1 cellular context compared by ENCODE assay signal in the genomic region with DNA sequence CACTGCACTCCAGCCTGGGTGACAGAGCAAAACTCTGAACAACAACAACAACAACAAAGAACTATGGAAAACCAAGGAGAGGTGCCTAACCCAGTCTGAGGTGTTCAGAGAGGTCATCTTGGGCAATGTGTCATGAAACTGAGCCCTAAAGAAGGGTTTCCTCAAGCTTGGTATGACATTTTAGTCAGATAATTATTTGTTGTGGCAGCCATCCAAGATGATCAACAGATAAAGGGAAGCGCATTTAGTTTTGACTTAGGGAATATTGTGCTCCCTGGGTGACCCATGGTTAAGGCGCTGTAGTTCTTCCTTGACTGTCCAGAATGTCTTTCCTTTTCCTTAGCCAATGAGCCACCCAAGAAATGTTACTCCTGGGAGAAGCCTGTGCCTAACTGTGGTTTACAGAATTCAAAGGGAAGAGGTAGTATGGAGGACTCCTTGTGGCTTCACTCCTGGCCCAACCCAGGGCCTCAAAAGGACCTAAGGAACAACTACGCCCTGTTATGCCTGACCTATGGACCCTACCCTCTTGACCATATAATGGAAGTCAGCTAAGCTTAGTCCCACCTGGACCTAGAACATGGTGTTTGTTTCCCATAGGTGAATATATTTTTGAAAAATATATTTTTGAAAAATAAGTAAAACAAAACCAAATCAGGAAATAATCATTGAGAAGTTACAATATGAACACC.
TF ChIP-seq lines count a peak whose summit lies in the region.

No MANE protein-coding gene starts in this region.

TF ChIP-seq in SK-N-SH treated with all-trans-retinoic acid at 6 μM for 48 hours, 23 proteins besides CTCF, POLR2A, EP300 and RAD21 (continued from another document):
- TF ChIP-seq, protein P1, sequence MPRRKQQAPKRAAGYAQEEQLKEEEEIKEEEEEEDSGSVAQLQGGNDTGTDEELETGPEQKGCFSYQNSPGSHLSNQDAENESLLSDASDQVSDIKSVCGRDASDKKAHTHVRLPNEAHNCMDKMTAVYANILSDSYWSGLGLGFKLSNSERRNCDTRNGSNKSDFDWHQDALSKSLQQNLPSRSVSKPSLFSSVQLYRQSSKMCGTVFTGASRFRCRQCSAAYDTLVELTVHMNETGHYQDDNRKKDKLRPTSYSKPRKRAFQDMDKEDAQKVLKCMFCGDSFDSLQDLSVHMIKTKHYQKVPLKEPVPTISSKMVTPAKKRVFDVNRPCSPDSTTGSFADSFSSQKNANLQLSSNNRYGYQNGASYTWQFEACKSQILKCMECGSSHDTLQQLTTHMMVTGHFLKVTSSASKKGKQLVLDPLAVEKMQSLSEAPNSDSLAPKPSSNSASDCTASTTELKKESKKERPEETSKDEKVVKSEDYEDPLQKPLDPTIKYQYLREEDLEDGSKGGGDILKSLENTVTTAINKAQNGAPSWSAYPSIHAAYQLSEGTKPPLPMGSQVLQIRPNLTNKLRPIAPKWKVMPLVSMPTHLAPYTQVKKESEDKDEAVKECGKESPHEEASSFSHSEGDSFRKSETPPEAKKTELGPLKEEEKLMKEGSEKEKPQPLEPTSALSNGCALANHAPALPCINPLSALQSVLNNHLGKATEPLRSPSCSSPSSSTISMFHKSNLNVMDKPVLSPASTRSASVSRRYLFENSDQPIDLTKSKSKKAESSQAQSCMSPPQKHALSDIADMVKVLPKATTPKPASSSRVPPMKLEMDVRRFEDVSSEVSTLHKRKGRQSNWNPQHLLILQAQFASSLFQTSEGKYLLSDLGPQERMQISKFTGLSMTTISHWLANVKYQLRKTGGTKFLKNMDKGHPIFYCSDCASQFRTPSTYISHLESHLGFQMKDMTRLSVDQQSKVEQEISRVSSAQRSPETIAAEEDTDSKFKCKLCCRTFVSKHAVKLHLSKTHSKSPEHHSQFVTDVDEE (CRISPR knock-in tag; IDR thresholded peaks at IDR 0.05): no peak
- no peak for TF ChIP-seq ZNF8 (CRISPR knock-in tag; IDR thresholded peaks at IDR 0.05)
- no peak for TF ChIP-seq ZNF565 (CRISPR knock-in tag; conservative IDR thresholded peaks at IDR 0.05; ENCODE audit: low read depth)
- no peak for TF ChIP-seq TOX (CRISPR knock-in tag; IDR thresholded peaks at IDR 0.05; ENCODE audit: borderline replicate concordance)
- TF ChIP-seq ZNF70 (CRISPR knock-in tag; IDR thresholded peaks at IDR 0.05): no peak
- no peak for TF ChIP-seq ARNTL (CRISPR knock-in tag; IDR thresholded peaks at IDR 0.05; ENCODE audit: borderline replicate concordance, low read depth)
- TF ChIP-seq ESRRG (CRISPR knock-in tag; IDR thresholded peaks at IDR 0.05): no peak
- TF ChIP-seq, protein P2, sequence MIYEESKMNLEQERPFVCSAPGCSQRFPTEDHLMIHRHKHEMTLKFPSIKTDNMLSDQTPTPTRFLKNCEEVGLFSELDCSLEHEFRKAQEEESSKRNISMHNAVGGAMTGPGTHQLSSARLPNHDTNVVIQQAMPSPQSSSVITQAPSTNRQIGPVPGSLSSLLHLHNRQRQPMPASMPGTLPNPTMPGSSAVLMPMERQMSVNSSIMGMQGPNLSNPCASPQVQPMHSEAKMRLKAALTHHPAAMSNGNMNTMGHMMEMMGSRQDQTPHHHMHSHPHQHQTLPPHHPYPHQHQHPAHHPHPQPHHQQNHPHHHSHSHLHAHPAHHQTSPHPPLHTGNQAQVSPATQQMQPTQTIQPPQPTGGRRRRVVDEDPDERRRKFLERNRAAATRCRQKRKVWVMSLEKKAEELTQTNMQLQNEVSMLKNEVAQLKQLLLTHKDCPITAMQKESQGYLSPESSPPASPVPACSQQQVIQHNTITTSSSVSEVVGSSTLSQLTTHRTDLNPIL (CRISPR knock-in tag; IDR thresholded peaks at IDR 0.05; ENCODE audit: low read depth): no peak
- no peak for TF ChIP-seq SNAI2 (CRISPR knock-in tag; IDR thresholded peaks at IDR 0.05)
- TF ChIP-seq, protein P3, sequence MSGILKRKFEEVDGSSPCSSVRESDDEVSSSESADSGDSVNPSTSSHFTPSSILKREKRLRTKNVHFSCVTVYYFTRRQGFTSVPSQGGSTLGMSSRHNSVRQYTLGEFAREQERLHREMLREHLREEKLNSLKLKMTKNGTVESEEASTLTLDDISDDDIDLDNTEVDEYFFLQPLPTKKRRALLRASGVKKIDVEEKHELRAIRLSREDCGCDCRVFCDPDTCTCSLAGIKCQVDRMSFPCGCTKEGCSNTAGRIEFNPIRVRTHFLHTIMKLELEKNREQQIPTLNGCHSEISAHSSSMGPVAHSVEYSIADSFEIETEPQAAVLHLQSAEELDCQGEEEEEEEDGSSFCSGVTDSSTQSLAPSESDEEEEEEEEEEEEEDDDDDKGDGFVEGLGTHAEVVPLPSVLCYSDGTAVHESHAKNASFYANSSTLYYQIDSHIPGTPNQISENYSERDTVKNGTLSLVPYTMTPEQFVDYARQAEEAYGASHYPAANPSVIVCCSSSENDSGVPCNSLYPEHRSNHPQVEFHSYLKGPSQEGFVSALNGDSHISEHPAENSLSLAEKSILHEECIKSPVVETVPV (CRISPR knock-in tag; IDR thresholded peaks at IDR 0.05): no peak
- no peak for TF ChIP-seq ZC3H10 (CRISPR knock-in tag; IDR thresholded peaks at IDR 0.05)
- no peak for TF ChIP-seq PPARA (CRISPR knock-in tag; IDR thresholded peaks at IDR 0.05; ENCODE audit: borderline replicate concordance)
- TF ChIP-seq, protein P4, sequence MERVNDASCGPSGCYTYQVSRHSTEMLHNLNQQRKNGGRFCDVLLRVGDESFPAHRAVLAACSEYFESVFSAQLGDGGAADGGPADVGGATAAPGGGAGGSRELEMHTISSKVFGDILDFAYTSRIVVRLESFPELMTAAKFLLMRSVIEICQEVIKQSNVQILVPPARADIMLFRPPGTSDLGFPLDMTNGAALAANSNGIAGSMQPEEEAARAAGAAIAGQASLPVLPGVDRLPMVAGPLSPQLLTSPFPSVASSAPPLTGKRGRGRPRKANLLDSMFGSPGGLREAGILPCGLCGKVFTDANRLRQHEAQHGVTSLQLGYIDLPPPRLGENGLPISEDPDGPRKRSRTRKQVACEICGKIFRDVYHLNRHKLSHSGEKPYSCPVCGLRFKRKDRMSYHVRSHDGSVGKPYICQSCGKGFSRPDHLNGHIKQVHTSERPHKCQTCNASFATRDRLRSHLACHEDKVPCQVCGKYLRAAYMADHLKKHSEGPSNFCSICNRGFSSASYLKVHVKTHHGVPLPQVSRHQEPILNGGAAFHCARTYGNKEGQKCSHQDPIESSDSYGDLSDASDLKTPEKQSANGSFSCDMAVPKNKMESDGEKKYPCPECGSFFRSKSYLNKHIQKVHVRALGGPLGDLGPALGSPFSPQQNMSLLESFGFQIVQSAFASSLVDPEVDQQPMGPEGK (CRISPR knock-in tag; IDR thresholded peaks at IDR 0.05; ENCODE audit: borderline replicate concordance): no peak
